ENCODE assay signal across 9 cellular contexts in genomic region chr19:46788968-46789338, GRCh38. TPM values are rescaled to one million over a fixed set of nuclear protein-coding genes. Genes with fewer than 3 reads are reported as not detected.
DNase-seq lines count a peak whose midpoint lies in the region; ATAC-seq, FAIRE-seq and TF ChIP-seq lines count a peak whose summit lies in the region.
"Had no signal": no experiment of that assay in that cellular context is flagged by ENCODE, and none has a peak within 500 bp of the region (broad histone marks: within the 10 kb centered on the region; RNA-seq: fewer than 3 reads in every experiment).

No MANE protein-coding gene starts in this region.

- POLR2A ChIA-PET in CD8-positive, alpha-beta memory T cell (lab: Charles Lee) = interaction anchor here (0.7 to 1.9 kb wide), 5 partner anchors 31 to 367 kb away, joined by 3 to 11 read pairs (median 5); partner anchors contain the start of gene ZC3H4
- POLR2A ChIA-PET in K562 (lab: Yijun Ruan, JAX) = interaction anchor here (0.5 to 5.9 kb wide), 26 partner anchors 9 to 1681 kb away, joined by 3 to 89 read pairs (median 4); partner anchors contain the start of genes PRKD2 and ZC3H4
- POLR2A ChIA-PET in GM10248 (lab: Yijun Ruan, JAX) = interaction anchor here (0.5 to 2.2 kb wide), 12 partner anchors 8 to 560 kb away, joined by 3 to 22 read pairs (median 4); partner anchors contain the start of genes CCDC9, DACT3, DHX34 and ZC3H4

- H3K36me3 Mint-ChIP-seq in CD8-positive, alpha-beta memory T cell = peaks cover 0 to 8% (median 0%) of the 10 kb centered on the region in 3 donors

- peaks cover 29% of the 10 kb centered on the region for H4K20me1 ChIP-seq in K562 (replicated peaks; ENCODE audit: control insufficient read depth, insufficient read depth, low read length)

- TF ChIP-seq CTCF in K562 (IDR thresholded peaks at IDR 0.05 in 2 of 3, conservative IDR thresholded peaks at IDR 0.05 in 1 of 3; ENCODE audit: insufficient read depth in 2 of 3, low read depth in 1 of 3, low read length in 3 of 3) (no peak), GM10248 (IDR thresholded peaks at IDR 0.05; ENCODE audit: control extremely low read depth, extremely low read depth, low read depth, missing control alignments) (no peak)

- no peak for TF ChIP-seq EP300 in K562 (IDR thresholded peaks at IDR 0.05; ENCODE audit: low read length)

- H3K36me3 ChIP-seq in CD8-positive, alpha-beta memory T cell (ENCODE audit: insufficient read depth, low read length) = no peaks in the 10 kb centered on the region
- H3K36me3 ChIP-seq in KOPT-K1 (ENCODE audit: insufficient read depth, low read length) (peaks cover 23% of the 10 kb centered on the region), K562 (ENCODE audit: control insufficient read depth, insufficient read depth, low read length) (peaks cover 27% of the 10 kb centered on the region), neuron (ENCODE audit: insufficient read depth, low read length) (no peaks in the 10 kb centered on the region)

- no peaks in the 10 kb centered on the region for H3K9me3 ChIP-seq in CD8-positive, alpha-beta memory T cell (ENCODE audit: low read length)
- no peaks in the 10 kb centered on the region for H3K9me3 ChIP-seq in KOPT-K1 (ENCODE audit: insufficient read depth, low read length, poor library complexity, severe bottlenecking)
- H3K9me3 ChIP-seq in K562 (replicated peaks; ENCODE audit: control insufficient read depth, insufficient read depth, low read depth, low read length) = no peaks in the 10 kb centered on the region
- no peaks in the 10 kb centered on the region for H3K9me3 ChIP-seq in neuron (ENCODE audit: low read length)
- H3K9me3 ChIP-seq: tibial artery had no signal

- no peak for FAIRE-seq in K562 (lab: Jason Lieb, UNC)

- peak overlapping the region; percentile 88 for H3K4me3 ChIP-seq in CD8-positive, alpha-beta memory T cell (ENCODE audit: low read length)
- H3K4me3 ChIP-seq in K562 = no peak overlapping the region
- peak overlapping the region; percentile 29 for H3K4me3 ChIP-seq in neuron (ENCODE audit: low read length)

- no peaks in the 10 kb centered on the region for H3K9me1 ChIP-seq in K562 (ENCODE audit: control insufficient read depth, insufficient read depth, low read length)

- no peaks in the 10 kb centered on the region for H3K27me3 ChIP-seq in CD8-positive, alpha-beta memory T cell (ENCODE audit: insufficient read depth, low read length, poor library complexity, severe bottlenecking)
- H3K27me3 ChIP-seq in K562 (ENCODE audit: control insufficient read depth in 2 of 2, insufficient read depth in 2 of 2, low read length in 2 of 2) = no peaks in the 10 kb centered on the region
- H3K27me3 ChIP-seq in neuron (ENCODE audit: insufficient read depth, low read length) = no peaks in the 10 kb centered on the region
- H3K27me3 ChIP-seq: tibial artery had no signal

- peaks cover 48 to 56% (median 56%) of the 10 kb centered on the region in 3 donors for H3K4me1 Mint-ChIP-seq in CD8-positive, alpha-beta memory T cell

- ATAC-seq in K562 (no peak), GM19467 (IDR thresholded peaks at IDR 0.05; ENCODE audit: unreplicated experiment) (no peak), GM18909 (IDR thresholded peaks at IDR 0.05; ENCODE audit: poor library complexity, unreplicated experiment) (no peak)

- BruUV-seq in K562 (replicated peaks; lab: Mats Ljungman, UMichigan) = no TSS peak

- in situ Hi-C loops in K562 (cut with MboI) = no loop called here

- no peaks in the 10 kb centered on the region for H3K27me3 Mint-ChIP-seq in CD8-positive, alpha-beta memory T cell

- H3K4me1 ChIP-seq in CD8-positive, alpha-beta memory T cell (ENCODE audit: insufficient read depth, low read length) = peaks cover 49% of the 10 kb centered on the region
- H3K4me1 ChIP-seq in K562 (replicated peaks in 1 of 2; ENCODE audit: control insufficient read depth in 2 of 2, insufficient read depth in 2 of 2, low read length in 2 of 2) (peaks cover 18 to 38% of the 10 kb centered on the region in 2 experiments), neuron (ENCODE audit: insufficient read depth, low read length) (peaks cover 26% of the 10 kb centered on the region)

- H3K9me3 Mint-ChIP-seq in CD8-positive, alpha-beta memory T cell = no peaks in the 10 kb centered on the region

- peak overlapping the region in 1 of 2 experiments; percentile 12; a peak in 1 of 4 replicates for H3K9ac ChIP-seq in K562 (ENCODE audit: insufficient read depth in 1 of 2, low read depth in 2 of 2, low read length in 2 of 2)

- 46% methylated on average over 9 of the region's 9 CpGs for WGBS in K562 (ENCODE audit: insufficient coverage, low coverage, missing lambda C conversion rate)

- TF ChIP-seq RAD21 in K562 (CRISPR knock-in tag; conservative IDR thresholded peaks at IDR 0.05 in 1 of 2, IDR thresholded peaks at IDR 0.05 in 1 of 2) = no peak

- TF ChIP-seq POLR2A in K562 (conservative IDR thresholded peaks at IDR 0.05) = no peak

- H3K4me3 Mint-ChIP-seq in CD8-positive, alpha-beta memory T cell = peak overlapping the region; percentile 87 to 97 (median 92)

- intact Hi-C loops in K562 (cut with micrococcal nuclease) = loop anchor here (5.0 kb wide), 1 partner anchor 38 kb away; no protein-coding TSS in a partner anchor

- H3K79me2 ChIP-seq in K562 (ENCODE audit: control insufficient read depth, insufficient read depth, low read length) = peaks cover 47% of the 10 kb centered on the region

- no peak overlapping the region; the same call in 1 of the 2 replicates for H3K4me2 ChIP-seq in K562 (ENCODE audit: insufficient read depth, low read length)

- H3K27ac ChIP-seq in CD8-positive, alpha-beta memory T cell (ENCODE audit: low read depth, low read length) = no peak overlapping the region
- peak overlapping the region; percentile 93 for H3K27ac ChIP-seq in KOPT-K1 (ENCODE audit: low read depth, low read length, poor library complexity, severe bottlenecking)
- H3K27ac ChIP-seq in K562 (ENCODE audit: extremely low read depth, low read depth, low read length) = peak overlapping the region; percentile 69

- CTCF ChIA-PET in CD8-positive, alpha-beta memory T cell (lab: Charles Lee) = interaction anchor here (0.6 to 4.1 kb wide), 5 partner anchors 22 to 52 kb away, joined by 3 to 15 read pairs (median 9); no protein-coding TSS in a partner anchor
- CTCF ChIA-PET in K562 (lab: Yijun Ruan, JAX; ENCODE audit: low intra/inter-chr PET ratio) (no interaction called here), GM10248 (lab: Yijun Ruan, JAX) (interaction anchor here (1.2 to 2.7 kb wide), 3 partner anchors 22 to 202 kb away, joined by 3 to 11 read pairs (median 4); no protein-coding TSS in a partner anchor)

- H3K27ac Mint-ChIP-seq in CD8-positive, alpha-beta memory T cell = peak overlapping the region in 7 of 8 donors; percentile 54 to 100 (median 86)

- no peak for DNase-seq in CD8-positive, alpha-beta memory T cell
- DNase-seq in K562 (ENCODE audit: extremely low read depth in 1 of 4, low spot score in 3 of 4) (no peak), hippocampal formation (lab: John Stamatoyannopoulos, UW) (no peak), GM10248 (ENCODE audit: extremely low spot score) (no peak)

- H2AFZ ChIP-seq in K562 (ENCODE audit: low read depth, low read length) (peak overlapping the region; percentile 79), neuron (ENCODE audit: low read depth, low read length) (no peak overlapping the region)

RNA-seq across cellular contexts. Expression of gene SLC1A5, which starts 0.6 kb away (rescaled TPM):
- 100 to 1,000 TPM; 377 to 380 TPM for total RNA-seq in CD8-positive, alpha-beta memory T cell
- polyA plus RNA-seq in CD8-positive, alpha-beta memory T cell = 19.1 TPM
- total RNA-seq in K562 (2011; cell fraction: chromatin; rRNA removed; ENCODE audit: low replicate concordance) = 143 and 394 TPM in 2 replicates
- 510 and 601 TPM in 2 replicates for total RNA-seq in K562 (2011; cell fraction: nucleolus; rRNA removed)
- 377 and 409 TPM in 2 replicates for total RNA-seq in K562 (2011; cell fraction: nucleoplasm; rRNA removed)
- total RNA-seq in K562 (2014; rRNA removed) (257 and 266 TPM in 2 replicates), K562 (2014; rRNA removed; fragmentation: Illumina TruSeq; extraction: Trizol) (77.5 and 94.9 TPM in 2 replicates), K562 (2015; rRNA removed; fragmentation: Illumina TruSeq; extraction: Trizol) (113 and 122 TPM in 2 replicates), K562 (2021) (398 and 417 TPM in 2 replicates)
- polyA plus RNA-seq in K562 (2011; rRNA removed) (134 and 227 TPM in 2 replicates), K562 (2014; fragmentation: Illumina TruSeq; extraction: Trizol) (250 and 336 TPM in 2 replicates), K562 (2014; fragmentation: Nextera tagmentation; extraction: Ambion mirVana) (10 to 100 TPM; 31.2 to 42.0 TPM), K562 (2014; rRNA removed) (169 and 256 TPM in 2 replicates)
- polyA plus RNA-seq in K562 (2011; cell fraction: cytosol; rRNA removed) = 233 and 332 TPM in 2 replicates
- 141 and 179 TPM in 2 replicates for polyA plus RNA-seq in K562 (2011; cell fraction: nucleus; rRNA removed)
- polyA plus RNA-seq in K562 (2012) = 221 and 421 TPM in 2 replicates
- 150 and 164 TPM in 2 replicates for polyA minus RNA-seq in K562 (2011; rRNA and poly(A)+ RNA removed)
- 145 and 162 TPM in 2 replicates for polyA minus RNA-seq in K562 (2011; cell fraction: cytosol; rRNA and poly(A)+ RNA removed)
- 58.6 and 64.8 TPM in 2 replicates for polyA minus RNA-seq in K562 (2011; cell fraction: nucleus; rRNA and poly(A)+ RNA removed)

RNA-seq across cellular contexts. Expression of gene STRN4, which starts 42.7 kb away (rescaled TPM):
- total RNA-seq in CD8-positive, alpha-beta memory T cell = 10 to 100 TPM; 68.8 to 70.4 TPM
- 23.2 TPM for polyA plus RNA-seq in CD8-positive, alpha-beta memory T cell
- 149 and 335 TPM in 2 replicates for total RNA-seq in K562 (2011; cell fraction: chromatin; rRNA removed; ENCODE audit: low replicate concordance)
- 167 and 175 TPM in 2 replicates for total RNA-seq in K562 (2011; cell fraction: nucleolus; rRNA removed)
- total RNA-seq in K562 (2011; cell fraction: nucleoplasm; rRNA removed) = 137 and 163 TPM in 2 replicates
- total RNA-seq in K562 (2014; rRNA removed) (66.9 and 71.0 TPM in 2 replicates), K562 (2014; rRNA removed; fragmentation: Illumina TruSeq; extraction: Trizol) (18.0 and 21.6 TPM in 2 replicates), K562 (2015; rRNA removed; fragmentation: Illumina TruSeq; extraction: Trizol) (36.9 and 39.2 TPM in 2 replicates), K562 (2021) (79.2 and 82.7 TPM in 2 replicates)
- polyA plus RNA-seq in K562 (2011; rRNA removed) (42.8 and 60.4 TPM in 2 replicates), K562 (2014; fragmentation: Illumina TruSeq; extraction: Trizol) (34.8 and 63.9 TPM in 2 replicates), K562 (2014; fragmentation: Nextera tagmentation; extraction: Ambion mirVana) (1 to 10 TPM in 1 of 2 experiments, under 1 TPM in 1; 0.62 to 1.7 TPM), K562 (2014; rRNA removed) (81.4 and 83.7 TPM in 2 replicates)
- 74.0 and 145 TPM in 2 replicates for polyA plus RNA-seq in K562 (2011; cell fraction: cytosol; rRNA removed)
- polyA plus RNA-seq in K562 (2011; cell fraction: nucleus; rRNA removed) = 204 and 318 TPM in 2 replicates
- 52.1 and 70.7 TPM in 2 replicates for polyA plus RNA-seq in K562 (2012)
- polyA minus RNA-seq in K562 (2011; rRNA and poly(A)+ RNA removed) = 37.1 and 38.4 TPM in 2 replicates
- 49.1 and 68.4 TPM in 2 replicates for polyA minus RNA-seq in K562 (2011; cell fraction: cytosol; rRNA and poly(A)+ RNA removed)
- polyA minus RNA-seq in K562 (2011; cell fraction: nucleus; rRNA and poly(A)+ RNA removed) = 61.9 and 64.6 TPM in 2 replicates

RNA-seq across cellular contexts. Expression of gene FKRP, which starts 43.1 kb away (rescaled TPM):
- 10 to 100 TPM; 21.6 to 24.4 TPM for total RNA-seq in CD8-positive, alpha-beta memory T cell
- 6.4 TPM for polyA plus RNA-seq in CD8-positive, alpha-beta memory T cell
- total RNA-seq in K562 (2011; cell fraction: chromatin; rRNA removed; ENCODE audit: low replicate concordance) = 36.3 and 57.4 TPM in 2 replicates
- 33.4 and 35.1 TPM in 2 replicates for total RNA-seq in K562 (2011; cell fraction: nucleolus; rRNA removed)
- 38.6 TPM in 2 replicates for total RNA-seq in K562 (2011; cell fraction: nucleoplasm; rRNA removed)
- total RNA-seq in K562 (2014; rRNA removed) (8.2 and 11.3 TPM in 2 replicates), K562 (2014; rRNA removed; fragmentation: Illumina TruSeq; extraction: Trizol) (4.9 and 5.0 TPM in 2 replicates), K562 (2015; rRNA removed; fragmentation: Illumina TruSeq; extraction: Trizol) (7.3 and 7.6 TPM in 2 replicates), K562 (2021) (11.2 and 14.9 TPM in 2 replicates)
- polyA plus RNA-seq in K562 (2011; rRNA removed) (3.7 and 5.4 TPM in 2 replicates), K562 (2014; fragmentation: Illumina TruSeq; extraction: Trizol) (6.5 and 10.2 TPM in 2 replicates), K562 (2014; fragmentation: Nextera tagmentation; extraction: Ambion mirVana) (1 to 10 TPM in 1 of 2 experiments, under 1 TPM in 1; 0.68 to 1.1 TPM), K562 (2014; rRNA removed) (15.2 and 16.1 TPM in 2 replicates)
- polyA plus RNA-seq in K562 (2011; cell fraction: cytosol; rRNA removed) = 4.9 and 11.1 TPM in 2 replicates
- 12.2 and 17.7 TPM in 2 replicates for polyA plus RNA-seq in K562 (2011; cell fraction: nucleus; rRNA removed)
- 14.0 and 18.1 TPM in 2 replicates for polyA plus RNA-seq in K562 (2012)
- polyA minus RNA-seq in K562 (2011; rRNA and poly(A)+ RNA removed) = 2.7 and 5.2 TPM in 2 replicates
- polyA minus RNA-seq in K562 (2011; cell fraction: cytosol; rRNA and poly(A)+ RNA removed) = 3.1 and 6.5 TPM in 2 replicates
- polyA minus RNA-seq in K562 (2011; cell fraction: nucleus; rRNA and poly(A)+ RNA removed) = 4.4 and 7.3 TPM in 2 replicates
